ENCODE assay signal across 31 cellular contexts in genomic region chr15:78634251-78635145, GRCh38. TPM values are rescaled to one million over a fixed set of nuclear protein-coding genes. Genes with fewer than 3 reads are reported as not detected.
"Had no signal": no experiment of that assay in that cellular context is flagged by ENCODE, and none has a peak within 500 bp of the region (broad histone marks: within the 10 kb centered on the region; RNA-seq: fewer than 3 reads in every experiment).

No MANE protein-coding gene starts in this region.

- H3K4me1 ChIP-seq: ascending aorta, colonic mucosa, gastrocnemius medialis, left ventricle myocardium inferior, right lobe of liver, uterus had no signal

- H3K36me3 ChIP-seq: ascending aorta, cardiac muscle cell, colonic mucosa, gastrocnemius medialis, left ventricle myocardium inferior, neutrophil, right lobe of liver, thoracic aorta, uterus had no signal

- ATAC-seq: gastrocnemius medialis; right lobe of liver; stimulated activated naive CD8-positive, alpha-beta T cell treated with anti-CD3 and anti-CD28 coated beads, Interleukin-15, Interleukin-2, amounts not matched to agents 100 U/mL and 50 U/mL, for 24 hours had no signal

- DNase-seq: activated CD4-positive, alpha-beta T cell treated with anti-CD3 and anti-CD28 coated beads for 48 hours; activated CD4-positive, alpha-beta T cell treated with anti-CD3 and anti-CD28 coated beads, Interleukin-2, amount 50 U/mL, for 48 hours; activated CD4-positive, CD25-positive, alpha-beta regulatory T cell; activated gamma-delta T cell; activated naive CD4-positive, alpha-beta T cell treated with anti-CD3 and anti-CD28 coated beads, Interleukin-2, amount 10 ng/mL, durations not matched to agents 7 days and 5 days; activated naive CD8-positive, alpha-beta T cell treated with anti-CD3 and anti-CD28 coated beads, Interleukin-2, amount 10 ng/mL, durations not matched to agents 7 days and 5 days; cerebellar nuclear complex; colonic mucosa; effector memory CD4-positive, alpha-beta T cell; erythroblast; gastrocnemius medialis; islet precursor cell; left ventricle myocardium inferior; mesendoderm; right lobe of liver; stimulated activated CD4-positive, alpha-beta T cell treated with anti-CD3 and anti-CD28 coated beads, Interleukin-4, amount 100 ng/mL, for 1 hour; stimulated activated naive CD8-positive, alpha-beta T cell treated with anti-CD3 and anti-CD28 coated beads, Interleukin-15, Interleukin-2, amounts not matched to agents 100 U/mL and 50 U/mL, for 24 hours; trophoblast cell; uterus had no signal

- H3K4me3 ChIP-seq: ascending aorta, cardiac muscle cell, colonic mucosa, dorsolateral prefrontal cortex, gastrocnemius medialis, hepatocyte, left ventricle myocardium inferior, lung, right lobe of liver, thoracic aorta, uterus had no signal

- H3K9me3 ChIP-seq: colonic mucosa, neutrophil, right lobe of liver, thoracic aorta, uterus had no signal

RNA-seq across cellular contexts. Expression of gene CHRNB4, which starts 6.5 kb away (rescaled TPM):
- total RNA-seq: activated naive CD8-positive, alpha-beta T cell treated with anti-CD3 and anti-CD28 coated beads, Interleukin-2, amount 10 ng/mL, durations not matched to agents 7 days and 5 days; ascending aorta; gastrocnemius medialis; hepatocyte; left ventricle myocardium inferior; lung; mucosa of gallbladder; osteocyte; subcutaneous adipose tissue; thoracic aorta had no signal

RNA-seq across cellular contexts. Expression of gene CHRNA3, which starts 13.7 kb away (rescaled TPM):
- total RNA-seq: activated naive CD8-positive, alpha-beta T cell treated with anti-CD3 and anti-CD28 coated beads, Interleukin-2, amount 10 ng/mL, durations not matched to agents 7 days and 5 days; ascending aorta; renal cortical epithelial cell; right lobe of liver; skeletal muscle tissue; subcutaneous adipose tissue; thoracic aorta had no signal
